8 cellular contexts compared by ENCODE assay signal in the genomic region with DNA sequence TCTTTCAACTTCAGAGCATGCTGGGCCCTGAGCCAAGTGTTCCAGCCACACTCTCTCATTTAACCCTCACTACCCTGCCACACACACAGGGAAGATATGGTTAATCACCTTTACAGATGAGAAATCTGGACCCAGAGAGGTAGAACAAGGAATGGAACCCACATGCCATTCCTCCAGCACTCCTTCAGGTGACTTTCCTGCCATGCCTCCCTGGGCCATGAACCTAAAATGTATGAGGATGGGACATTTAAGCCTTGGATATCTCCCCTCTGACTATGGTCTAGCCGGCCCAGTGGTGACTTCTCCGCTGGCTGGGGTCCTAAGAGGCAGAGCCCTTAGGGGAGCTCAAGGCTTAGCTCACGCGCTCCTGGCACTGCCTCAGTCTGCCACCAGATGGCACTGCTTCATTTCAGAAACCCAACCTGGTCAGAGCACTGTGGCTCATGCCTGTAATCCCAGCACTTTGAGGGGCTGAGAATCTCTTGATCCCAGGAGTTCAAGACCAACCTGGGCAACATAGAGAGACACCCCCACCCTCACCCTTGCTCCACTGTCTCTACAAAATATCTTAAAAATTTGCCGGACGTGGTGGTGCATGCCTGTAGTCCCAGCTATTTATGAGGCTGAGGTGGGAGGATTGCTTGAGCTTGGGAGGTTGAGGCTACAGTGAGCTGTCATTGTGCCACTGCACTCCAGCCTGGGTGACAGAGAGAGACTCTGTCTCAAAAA. TPM values are rescaled to one million over a fixed set of nuclear protein-coding genes. Genes with fewer than 3 reads are reported as not detected.
DNase-seq lines count a peak whose midpoint lies in the region; ATAC-seq and TF ChIP-seq lines count a peak whose summit lies in the region.

No MANE protein-coding gene starts in this region.

- CTCF ChIA-PET in CD8-positive, alpha-beta T cell (lab: Charles Lee), result interaction anchor here (0.5 to 8.1 kb wide), 40 partner anchors 9 to 312 kb away, joined by 3 to 159 read pairs (median 4); partner anchors contain the start of genes RAD54L2 and TEX264
- CTCF ChIA-PET in activated CD8-positive, alpha-beta T cell treated with anti-CD3 and anti-CD28 coated beads, Interleukin-2, amount 10 ng/mL, durations not matched to agents 7 days and 5 days (lab: Charles Lee), result interaction anchor here (0.6 to 7.1 kb wide), 42 partner anchors 9 to 1153 kb away, joined by 3 to 238 read pairs (median 4); partner anchors contain the start of genes MANF, RAD54L2, RBM15B and RRP9

- no peaks in the 10 kb centered on the region for H3K9me3 Mint-ChIP-seq in CD8-positive, alpha-beta T cell
- no peaks in the 10 kb centered on the region for H3K9me3 Mint-ChIP-seq in activated CD8-positive, alpha-beta T cell treated with anti-CD3 and anti-CD28 coated beads, Interleukin-2, amount 10 ng/mL, durations not matched to agents 7 days and 5 days (ENCODE audit: insufficient read depth)

- H3K4me1 Mint-ChIP-seq in CD8-positive, alpha-beta T cell (ENCODE audit: low read depth), result peaks cover 19% of the 10 kb centered on the region
- peaks cover 21% of the 10 kb centered on the region for H3K4me1 Mint-ChIP-seq in activated CD8-positive, alpha-beta T cell treated with anti-CD3 and anti-CD28 coated beads, Interleukin-2, amount 10 ng/mL, durations not matched to agents 7 days and 5 days (ENCODE audit: low read depth)

- H3K9me3 ChIP-seq in CD8-positive, alpha-beta T cell (ENCODE audit: low read length), result no peaks in the 10 kb centered on the region

- no peaks in the 10 kb centered on the region for H3K27me3 ChIP-seq in CD8-positive, alpha-beta T cell (ENCODE audit: insufficient read depth, low read length)

- H3K4me3 ChIP-seq in CD8-positive, alpha-beta T cell (ENCODE audit: low read depth, low read length), result no peak overlapping the region

- peaks cover 8% of the 10 kb centered on the region for H3K36me3 Mint-ChIP-seq in CD8-positive, alpha-beta T cell
- peaks cover 2% of the 10 kb centered on the region for H3K36me3 Mint-ChIP-seq in activated CD8-positive, alpha-beta T cell treated with anti-CD3 and anti-CD28 coated beads, Interleukin-2, amount 10 ng/mL, durations not matched to agents 7 days and 5 days (ENCODE audit: low read depth)

- intact Hi-C loops in CD8-positive, alpha-beta T cell (cut with DNase I, micrococcal nuclease), result loop anchor here (1.0 to 10.0 kb wide), 8 partner anchors 136 to 1575 kb away; partner anchors contain the start of genes MON1A (in 1 of the 2), PARP3 (in 1 of the 2), RBM6 (in 1 of the 2) and RRP9 (in 1 of the 2)

- peak overlapping the region; percentile 73 for H3K27ac Mint-ChIP-seq in CD8-positive, alpha-beta T cell
- peak overlapping the region; percentile 98 for H3K27ac Mint-ChIP-seq in activated CD8-positive, alpha-beta T cell treated with anti-CD3 and anti-CD28 coated beads, Interleukin-2, amount 10 ng/mL, durations not matched to agents 7 days and 5 days

- no peaks in the 10 kb centered on the region for H3K27me3 Mint-ChIP-seq in CD8-positive, alpha-beta T cell (ENCODE audit: low read depth)
- no peaks in the 10 kb centered on the region for H3K27me3 Mint-ChIP-seq in activated CD8-positive, alpha-beta T cell treated with anti-CD3 and anti-CD28 coated beads, Interleukin-2, amount 10 ng/mL, durations not matched to agents 7 days and 5 days (ENCODE audit: low read depth)

- no peaks in the 10 kb centered on the region for H3K36me3 ChIP-seq in CD8-positive, alpha-beta T cell (ENCODE audit: insufficient read depth, low read length)

- H3K27ac ChIP-seq in CD8-positive, alpha-beta T cell (ENCODE audit: low read depth, low read length), result no peak overlapping the region

- peaks cover 16% of the 10 kb centered on the region for H3K4me1 ChIP-seq in CD8-positive, alpha-beta T cell (ENCODE audit: insufficient read depth, low read length)

- no peak overlapping the region for H3K4me3 Mint-ChIP-seq in CD8-positive, alpha-beta T cell
- no peak overlapping the region for H3K4me3 Mint-ChIP-seq in activated CD8-positive, alpha-beta T cell treated with anti-CD3 and anti-CD28 coated beads, Interleukin-2, amount 10 ng/mL, durations not matched to agents 7 days and 5 days

- TF ChIP-seq CTCF in CD8-positive, alpha-beta T cell (IDR thresholded peaks at IDR 0.05), result peak; percentile 84

- POLR2A ChIA-PET in CD8-positive, alpha-beta T cell (lab: Charles Lee), result interaction anchor here (1.1 to 3.6 kb wide), 3 partner anchors 169 to 297 kb away, joined by 4 to 33 read pairs (median 21); partner anchors contain the start of gene TEX264
- POLR2A ChIA-PET in activated CD8-positive, alpha-beta T cell treated with anti-CD3 and anti-CD28 coated beads, Interleukin-2, amount 10 ng/mL, durations not matched to agents 7 days and 5 days (lab: Charles Lee), result interaction anchor here (4.8 kb wide), 1 partner anchor 179 kb away, joined by 39 read pairs; no protein-coding TSS in a partner anchor

- DNase-seq in CD8-positive, alpha-beta T cell, result peak; percentile 63 to 86 (median 75)
- DNase-seq in HCEC 1CT, result peak; percentile 45
- peak; percentile 63 for DNase-seq in NCI-H748 (lab: John Stamatoyannopoulos, UW; ENCODE audit: unreplicated experiment)
- peak; percentile 88 for DNase-seq in activated CD8-positive, alpha-beta T cell treated with anti-CD3 and anti-CD28 coated beads, Interleukin-2, amount 10 ng/mL, durations not matched to agents 7 days and 5 days
- peak; percentile 70 for DNase-seq in effector CD4-positive, alpha-beta T cell
- DNase-seq in medulla oblongata (ENCODE audit: extremely low spot score), result peak; percentile 85
- peak; percentile 75 for DNase-seq in stimulated activated CD8-positive, alpha-beta memory T cell treated with anti-CD3 and anti-CD28 coated beads, Interleukin-15, amount 100 ng/mL, for 1 hour (ENCODE audit: low read depth)

- ATAC-seq in CD8-positive, alpha-beta T cell, result peak; percentile 21
- peak; percentile 18 for ATAC-seq in activated CD8-positive, alpha-beta T cell treated with anti-CD3 and anti-CD28 coated beads, Interleukin-2, amount 10 ng/mL, durations not matched to agents 7 days and 5 days
- ATAC-seq in HG03196 (IDR thresholded peaks at IDR 0.05; ENCODE audit: unreplicated experiment), result no peak

RNA-seq across cellular contexts. Expression of gene DCAF1, which starts 2.2 kb away (rescaled TPM):
- 10 to 100 TPM; 18.3 to 18.5 TPM for total RNA-seq in CD8-positive, alpha-beta T cell
- 10 to 100 TPM; 35.3 to 36.3 TPM for total RNA-seq in activated CD8-positive, alpha-beta T cell treated with anti-CD3 and anti-CD28 coated beads, Interleukin-2, amount 10 ng/mL, durations not matched to agents 7 days and 5 days

RNA-seq across cellular contexts. Expression of gene RAD54L2, which starts 36.5 kb away (rescaled TPM):
- 10 to 100 TPM; 34.8 to 37.4 TPM for total RNA-seq in CD8-positive, alpha-beta T cell
- total RNA-seq in activated CD8-positive, alpha-beta T cell treated with anti-CD3 and anti-CD28 coated beads, Interleukin-2, amount 10 ng/mL, durations not matched to agents 7 days and 5 days, result 10 to 100 TPM; 28.8 to 28.9 TPM
